ENCODE assay signal across 7 cellular contexts in genomic region chr20:21601799-21602198, GRCh38.
"Had no signal": no experiment of that assay in that cellular context is flagged by ENCODE, and none has a peak within 500 bp of the region (broad histone marks: within the 10 kb centered on the region; RNA-seq: fewer than 3 reads in every experiment).

No MANE protein-coding gene starts in this region.

- DNase-seq: H9, HCEC 1CT, KBM-7 had no signal

- FAIRE-seq: H1, H54, HTR-8/SVneo had no signal

- H3K4me3 ChIP-seq: GM23338 had no signal

- H2AFZ ChIP-seq: GM23338 had no signal

- H3K4me2 ChIP-seq: GM23338 had no signal

- ATAC-seq: GM23338 had no signal
